ENCODE assay signal across 13 cellular contexts in genomic region chr12:26327975-26328635, GRCh38.
DNase-seq lines count a peak whose midpoint lies in the region; ATAC-seq and TF ChIP-seq lines count a peak whose summit lies in the region.
"Had no signal": no experiment of that assay in that cellular context is flagged by ENCODE, and none has a peak within 500 bp of the region (broad histone marks: within the 10 kb centered on the region; RNA-seq: fewer than 3 reads in every experiment).

No MANE protein-coding gene starts in this region.

- no peaks in the 10 kb centered on the region for H3K27me3 ChIP-seq in OCI-LY3 (ENCODE audit: low read depth, low read length)
- H3K27me3 ChIP-seq: adrenal gland, colonic mucosa had no signal

- no peak for TF ChIP-seq CTCF in OCI-LY3 (IDR thresholded peaks at IDR 0.05; ENCODE audit: low read depth, low read length)

- peak; percentile 55 for ATAC-seq in GM18858 (IDR thresholded peaks at IDR 0.05; ENCODE audit: unreplicated experiment)
- peak; percentile 46 for ATAC-seq in HG03103 (IDR thresholded peaks at IDR 0.05; ENCODE audit: low read depth, unreplicated experiment)
- peak; percentile 97 for ATAC-seq in memory B cell (ENCODE audit: low read depth)

- H4K20me1 ChIP-seq in OCI-LY3 (ENCODE audit: insufficient read depth, low read length): no peaks in the 10 kb centered on the region

- no peaks in the 10 kb centered on the region for H3K79me2 ChIP-seq in OCI-LY3 (ENCODE audit: low read length)

- H3K9me3 Mint-ChIP-seq in memory B cell: no peaks in the 10 kb centered on the region

- H3K9ac ChIP-seq in OCI-LY3 (ENCODE audit: low read length): no peak overlapping the region

- H3K27ac Mint-ChIP-seq in memory B cell: peak overlapping the region; percentile 71

- H3K4me2 ChIP-seq in OCI-LY3 (ENCODE audit: low read length): peak overlapping the region; percentile 64

- H3K4me3 ChIP-seq in OCI-LY3 (ENCODE audit: low read length): no peak overlapping the region
- H3K4me3 ChIP-seq: adrenal gland, colonic mucosa had no signal

- no peaks in the 10 kb centered on the region for H3K27me3 Mint-ChIP-seq in memory B cell

- no peaks in the 10 kb centered on the region for H3K9me3 ChIP-seq in OCI-LY3 (ENCODE audit: insufficient read depth, low read length)
- H3K9me3 ChIP-seq: adrenal gland, colonic mucosa had no signal

- peaks cover 24% of the 10 kb centered on the region for H3K4me1 Mint-ChIP-seq in memory B cell

- H3K36me3 Mint-ChIP-seq in memory B cell: no peaks in the 10 kb centered on the region

- peak overlapping the region; percentile 49 for H3K4me3 Mint-ChIP-seq in memory B cell

- DNase-seq in memory B cell (ENCODE audit: low spot score in 2 of 2): peak in 1 of 2 donors; percentile 29
- DNase-seq in NCI-H2227 treated with DMSO at 0.1 percent for 48 hours (lab: John Stamatoyannopoulos, UW): no peak
- no peak for DNase-seq in hypothalamus (lab: John Stamatoyannopoulos, UW)
- DNase-seq in NCI-H510A treated with DMSO at 0.1 percent for 48 hours (lab: John Stamatoyannopoulos, UW): no peak
- DNase-seq in mesenteric fat pad (ENCODE audit: low spot score): no peak
- DNase-seq: adrenal gland, colonic mucosa, kidney, NCI-H82, T-helper 2 cell had no signal

- H3K27ac ChIP-seq in OCI-LY3 (ENCODE audit: low read length): peak overlapping the region; percentile 38
- H3K27ac ChIP-seq: adrenal gland, colonic mucosa had no signal

- peaks cover 25% of the 10 kb centered on the region for H3K4me1 ChIP-seq in OCI-LY3 (ENCODE audit: low read length)
- H3K4me1 ChIP-seq: colonic mucosa had no signal

- H2AFZ ChIP-seq in OCI-LY3 (ENCODE audit: low read depth, low read length): no peak overlapping the region

- H3K36me3 ChIP-seq in OCI-LY3 (replicated peaks; ENCODE audit: low read depth, low read length): no peaks in the 10 kb centered on the region
- H3K36me3 ChIP-seq: adrenal gland, colonic mucosa had no signal

Comparison
In these comparisons a context has a peak if more than half of its experiments do, and no peak if none do; other contexts are left out.
1. ATAC-seq: peak in every context shown above with its lines; median percentile 97 in memory B cell; 55 in GM18858; 46 in HG03103.